ENCODE assay signal across 6 cellular contexts in the genomic region with DNA sequence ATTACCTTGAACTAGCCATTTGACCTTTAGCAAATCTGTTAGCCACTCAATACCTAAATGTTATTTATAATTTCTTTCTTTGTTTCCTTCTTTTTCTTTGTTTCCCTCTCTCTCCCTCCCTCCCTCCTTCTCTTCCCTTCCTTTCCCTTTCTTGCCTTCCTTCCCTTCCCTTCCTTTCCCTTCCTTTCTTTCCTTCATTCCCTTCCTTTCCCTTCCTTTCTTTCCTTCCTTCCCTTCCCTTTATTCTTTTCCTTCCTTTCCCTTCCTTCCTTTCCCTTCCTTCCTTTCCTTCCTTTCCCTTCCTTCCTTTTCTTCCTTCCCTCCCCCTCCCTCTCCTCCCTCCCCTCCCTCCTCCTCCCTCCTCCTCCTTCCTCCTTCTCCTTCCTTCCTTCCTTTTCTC.
"Had no signal": no experiment of that assay in that cellular context is flagged by ENCODE, and none has a peak within 500 bp of the region (broad histone marks: within the 10 kb centered on the region; RNA-seq: fewer than 3 reads in every experiment).

No MANE protein-coding gene starts in this region.

- DNase-seq: IMR-90, KBM-7, KG1 had no signal

- H3K4me3 ChIP-seq: K562 had no signal

- H3K27ac ChIP-seq: HL-60, KMS-11 had no signal
